15 cellular contexts compared by ENCODE assay signal in genomic region chr18:71665131-71665530, GRCh38.
"Had no signal": no experiment of that assay in that cellular context is flagged by ENCODE, and none has a peak within 500 bp of the region (broad histone marks: within the 10 kb centered on the region; RNA-seq: fewer than 3 reads in every experiment).

No MANE protein-coding gene starts in this region.

- H3K4me3 ChIP-seq: gastroesophageal sphincter, hepatocyte, upper lobe of left lung had no signal

- H3K27me3 ChIP-seq: brain microvascular endothelial cell, gastroesophageal sphincter, hepatocyte, upper lobe of left lung had no signal

- H3K9me3 ChIP-seq: gastroesophageal sphincter, upper lobe of left lung had no signal

- H3K27ac ChIP-seq: brain microvascular endothelial cell, gastroesophageal sphincter, hepatocyte, upper lobe of left lung had no signal

- DNase-seq: activated B cell treated with CpG ODN at 0.5 μM for 24 hours; activated CD4-positive, alpha-beta T cell treated with anti-CD3 and anti-CD28 coated beads, Interleukin-2, amount 10 ng/mL, durations not matched to agents 7 days and 5 days; activated naive CD4-positive, alpha-beta T cell treated with anti-CD3 and anti-CD28 coated beads, Interleukin-2, amount 10 ng/mL, durations not matched to agents 7 days and 5 days; activated T-cell treated with anti-CD3 and anti-CD28 coated beads for 4 hours; brain microvascular endothelial cell; left colon; natural killer cell; occipital lobe; stimulated activated CD4-positive, alpha-beta T cell treated with anti-CD3 and anti-CD28 coated beads, Interleukin-12 subunit alpha, Interleukin-12 subunit beta, amount 100 ng/mL, for 4 hours; stimulated activated CD4-positive, alpha-beta T cell treated with anti-CD3 and anti-CD28 coated beads, Interleukin-2, amount 100 ng/mL, for 48 hours; stimulated activated naive CD4-positive, alpha-beta T cell treated with Interleukin-2 at 50 U/mL for 16 hours; upper lobe of left lung had no signal

- ATAC-seq: esophagus mucosa, gastroesophageal sphincter, left colon, natural killer cell had no signal

- H3K4me1 ChIP-seq: gastroesophageal sphincter, upper lobe of left lung had no signal

- H3K4me2 ChIP-seq: hepatocyte had no signal

- H2AFZ ChIP-seq: hepatocyte had no signal

- H3K36me3 ChIP-seq: brain microvascular endothelial cell, gastroesophageal sphincter, upper lobe of left lung had no signal
